ENCODE assay signal across 12 cellular contexts in genomic region chr6:126176266-126176665, GRCh38.
A peak's percentile ranks its signal among the peaks of the same experiment; 100 is the strongest.
DNase-seq lines count a peak whose midpoint lies in the region; ATAC-seq and TF ChIP-seq lines count a peak whose summit lies in the region.
"Had no signal": no experiment of that assay in that cellular context is flagged by ENCODE, and none has a peak within 500 bp of the region (broad histone marks: within the 10 kb centered on the region; RNA-seq: fewer than 3 reads in every experiment).

No MANE protein-coding gene starts in this region.

- no peaks in the 10 kb centered on the region for H3K36me3 ChIP-seq in endodermal cell (ENCODE audit: control insufficient read depth, insufficient read depth, low read length)
- H3K36me3 ChIP-seq: right atrium auricular region had no signal

- no peak overlapping the region for H3K4me3 ChIP-seq in endodermal cell (ENCODE audit: low read length)
- H3K4me3 ChIP-seq: right atrium auricular region had no signal

- DNase-seq in SKM-1 treated with dmso at 0.1 percent for 144 hours (lab: John Stamatoyannopoulos, UW; ENCODE audit: unreplicated experiment) (peak; percentile 38), SKM-1 (lab: John Stamatoyannopoulos, UW; ENCODE audit: unreplicated experiment) (no peak), NCI-H2029 treated with DMSO at 0.1 percent for 48 hours (lab: John Stamatoyannopoulos, UW) (peak; percentile 64), endodermal cell (no peak), type B pancreatic cell (ENCODE audit: extremely low spot score, unreplicated experiment) (no peak)
- no peak for DNase-seq in stimulated activated CD4-positive, alpha-beta T cell treated with anti-CD3 and anti-CD28 coated beads, Interleukin-1b, Interleukin-23, amount 100 ng/mL, for 48 hours
- DNase-seq in natural killer cell treated with Interleukin-12 subunit alpha and Interleukin-12 subunit beta and Interleukin-15 and Interleukin-18, amount 100 ng/mL, for 72 hours (ENCODE audit: low spot score) = no peak
- DNase-seq: DMS79, NCI-H526 treated with DMSO at 0.1 percent for 48 hours had no signal

- H3K4me1 ChIP-seq in endodermal cell (ENCODE audit: control insufficient read depth, insufficient read depth, low read length) = no peaks in the 10 kb centered on the region
- H3K4me1 ChIP-seq: right atrium auricular region had no signal

- TF ChIP-seq CTCF in endodermal cell (conservative IDR thresholded peaks at IDR 0.05) (peak; percentile 67), type B pancreatic cell (conservative IDR thresholded peaks at IDR 0.05) (peak; percentile 66)

- H3K4me3 Mint-ChIP-seq in endodermal cell (no peak overlapping the region), type B pancreatic cell (no peak overlapping the region)
- H3K4me3 Mint-ChIP-seq in stimulated activated memory B cell treated with anti-CD40 and anti-IgM and Interleukin-4, amounts not matched to agents 10 μg/mL and 1 μg/mL and 100 μg/mL, for 72 hours = no peak overlapping the region
- no peak overlapping the region for H3K4me3 Mint-ChIP-seq in natural killer cell treated with Interleukin-12 subunit alpha and Interleukin-12 subunit beta and Interleukin-15 and Interleukin-18, amount 100 ng/mL, for 72 hours

- H3K27ac Mint-ChIP-seq in endodermal cell (no peak overlapping the region), type B pancreatic cell (no peak overlapping the region)
- H3K27ac Mint-ChIP-seq in stimulated activated memory B cell treated with anti-CD40 and anti-IgM and Interleukin-4, amounts not matched to agents 10 μg/mL and 1 μg/mL and 100 μg/mL, for 72 hours = no peak overlapping the region
- H3K27ac Mint-ChIP-seq in natural killer cell treated with Interleukin-12 subunit alpha and Interleukin-12 subunit beta and Interleukin-15 and Interleukin-18, amount 100 ng/mL, for 72 hours = peak overlapping the region in 1 of 2 donors; percentile 81

- H3K36me3 Mint-ChIP-seq in endodermal cell (ENCODE audit: low read depth) = no peaks in the 10 kb centered on the region
- H3K36me3 Mint-ChIP-seq in type B pancreatic cell = peaks cover under 1% of the 10 kb centered on the region
- H3K36me3 Mint-ChIP-seq in stimulated activated memory B cell treated with anti-CD40 and anti-IgM and Interleukin-4, amounts not matched to agents 10 μg/mL and 1 μg/mL and 100 μg/mL, for 72 hours = peaks cover 21% of the 10 kb centered on the region
- no peaks in the 10 kb centered on the region for H3K36me3 Mint-ChIP-seq in natural killer cell treated with Interleukin-12 subunit alpha and Interleukin-12 subunit beta and Interleukin-15 and Interleukin-18, amount 100 ng/mL, for 72 hours

- no peak for ATAC-seq in stimulated activated memory B cell treated with anti-CD40 and anti-IgM and Interleukin-4, amounts not matched to agents 10 μg/mL and 1 μg/mL and 100 μg/mL, for 72 hours
- no peak for ATAC-seq in natural killer cell treated with Interleukin-12 subunit alpha and Interleukin-12 subunit beta and Interleukin-15 and Interleukin-18, amount 100 ng/mL, for 72 hours
- ATAC-seq: esophagus mucosa had no signal

- H3K27me3 Mint-ChIP-seq in endodermal cell (ENCODE audit: insufficient read depth) = no peaks in the 10 kb centered on the region
- no peaks in the 10 kb centered on the region for H3K27me3 Mint-ChIP-seq in type B pancreatic cell
- no peaks in the 10 kb centered on the region for H3K27me3 Mint-ChIP-seq in stimulated activated memory B cell treated with anti-CD40 and anti-IgM and Interleukin-4, amounts not matched to agents 10 μg/mL and 1 μg/mL and 100 μg/mL, for 72 hours
- no peaks in the 10 kb centered on the region for H3K27me3 Mint-ChIP-seq in natural killer cell treated with Interleukin-12 subunit alpha and Interleukin-12 subunit beta and Interleukin-15 and Interleukin-18, amount 100 ng/mL, for 72 hours

- H3K27ac ChIP-seq in endodermal cell (ENCODE audit: low read depth, low read length) = no peak overlapping the region
- H3K27ac ChIP-seq: right atrium auricular region had no signal

- no peak overlapping the region for H3K9ac ChIP-seq in endodermal cell (ENCODE audit: extremely low read depth, low read length, poor library complexity, severe bottlenecking)

- H3K9me3 Mint-ChIP-seq in endodermal cell = no peaks in the 10 kb centered on the region
- H3K9me3 Mint-ChIP-seq in type B pancreatic cell = no peaks in the 10 kb centered on the region
- no peaks in the 10 kb centered on the region for H3K9me3 Mint-ChIP-seq in stimulated activated memory B cell treated with anti-CD40 and anti-IgM and Interleukin-4, amounts not matched to agents 10 μg/mL and 1 μg/mL and 100 μg/mL, for 72 hours
- no peaks in the 10 kb centered on the region for H3K9me3 Mint-ChIP-seq in natural killer cell treated with Interleukin-12 subunit alpha and Interleukin-12 subunit beta and Interleukin-15 and Interleukin-18, amount 100 ng/mL, for 72 hours

- H3K27me3 ChIP-seq in endodermal cell (ENCODE audit: control insufficient read depth, insufficient read depth, low read length, poor library complexity, severe bottlenecking) = no peaks in the 10 kb centered on the region
- H3K27me3 ChIP-seq: right atrium auricular region had no signal

- H3K4me1 Mint-ChIP-seq in endodermal cell (peaks cover 4% of the 10 kb centered on the region), type B pancreatic cell (ENCODE audit: unreplicated experiment) (peaks cover 10% of the 10 kb centered on the region)
- peaks cover 2% of the 10 kb centered on the region for H3K4me1 Mint-ChIP-seq in stimulated activated memory B cell treated with anti-CD40 and anti-IgM and Interleukin-4, amounts not matched to agents 10 μg/mL and 1 μg/mL and 100 μg/mL, for 72 hours
- H3K4me1 Mint-ChIP-seq in natural killer cell treated with Interleukin-12 subunit alpha and Interleukin-12 subunit beta and Interleukin-15 and Interleukin-18, amount 100 ng/mL, for 72 hours (ENCODE audit: low read depth in 2 of 2) = peaks cover 5% of the 10 kb centered on the region in 2 donors

- no peaks in the 10 kb centered on the region for H3K9me3 ChIP-seq in endodermal cell (ENCODE audit: control insufficient read depth, low read length)
- H3K9me3 ChIP-seq: right atrium auricular region had no signal

Comparison
In these comparisons a context has a peak if more than half of its experiments do, and no peak if none do; other contexts are left out.
1. DNase-seq: peak in SKM-1 treated with dmso at 0.1 percent for 144 hours (single experiment) and NCI-H2029 treated with DMSO at 0.1 percent for 48 hours (single experiment); none in SKM-1 (single experiment), endodermal cell (single experiment), type B pancreatic cell (single experiment), stimulated activated CD4-positive, alpha-beta T cell treated with anti-CD3 and anti-CD28 coated beads, Interleukin-1b, Interleukin-23, amount 100 ng/mL, for 48 hours (single experiment) and natural killer cell treated with Interleukin-12 subunit alpha and Interleukin-12 subunit beta and Interleukin-15 and Interleukin-18, amount 100 ng/mL, for 72 hours (single experiment).